In genomic region chr5:172770675-172771438, GRCh38 we compare ENCODE assay signal across 1 cellular context.
TF ChIP-seq lines count a peak whose summit lies in the region.

Gene DUSP1 (minus strand): TSS chr5:172771195. CDS start chr5:172770952, 243 bp downstream.

TF ChIP-seq in HepG2, 621 proteins besides CTCF, POLR2A, EP300 and RAD21 (continued from another document):
- TF ChIP-seq ZNF431 (CRISPR knock-in tag; IDR thresholded peaks at IDR 0.05; ENCODE audit: borderline replicate concordance, low read depth) (peak; percentile 56), ZFP37 (CRISPR knock-in tag; IDR thresholded peaks at IDR 0.05; ENCODE audit: borderline replicate concordance) (peak; percentile 36; the same call in 1 of the 2 replicates), GFI1 (CRISPR knock-in tag; IDR thresholded peaks at IDR 0.05; ENCODE audit: borderline replicate concordance) (no peak), FOXO4 (CRISPR knock-in tag; conservative IDR thresholded peaks at IDR 0.05) (no peak), ZZZ3 (CRISPR knock-in tag; IDR thresholded peaks at IDR 0.05; ENCODE audit: borderline replicate concordance) (no peak)
